Comparison of ENCODE assay signal across 8 cellular contexts in genomic region chr9:136943291-136944093, GRCh38. TPM values are rescaled to one million over a fixed set of nuclear protein-coding genes. Genes with fewer than 3 reads are reported as not detected.
A peak's percentile ranks its signal among the peaks of the same experiment; 100 is the strongest.
DNase-seq lines count a peak whose midpoint lies in the region; ATAC-seq and TF ChIP-seq lines count a peak whose summit lies in the region.

No MANE protein-coding gene starts in this region.

- peaks cover 11% of the 10 kb centered on the region for H3K36me3 Mint-ChIP-seq in activated CD4-positive, alpha-beta T cell treated with anti-CD3 and anti-CD28 coated beads, Interleukin-2, amount 10 ng/mL, durations not matched to agents 7 days and 5 days (ENCODE audit: low read depth)
- H3K36me3 Mint-ChIP-seq in osteocyte (ENCODE audit: unreplicated experiment) = peaks cover 12% of the 10 kb centered on the region

- peaks cover 11% of the 10 kb centered on the region for H3K4me1 Mint-ChIP-seq in activated CD4-positive, alpha-beta T cell treated with anti-CD3 and anti-CD28 coated beads, Interleukin-2, amount 10 ng/mL, durations not matched to agents 7 days and 5 days
- H3K4me1 Mint-ChIP-seq in osteocyte (ENCODE audit: unreplicated experiment) = peaks cover 6% of the 10 kb centered on the region

- H3K9me3 Mint-ChIP-seq in activated CD4-positive, alpha-beta T cell treated with anti-CD3 and anti-CD28 coated beads, Interleukin-2, amount 10 ng/mL, durations not matched to agents 7 days and 5 days = no peaks in the 10 kb centered on the region
- no peaks in the 10 kb centered on the region for H3K9me3 Mint-ChIP-seq in osteocyte (ENCODE audit: unreplicated experiment)

- TF ChIP-seq CTCF in fibroblast of lung (conservative IDR thresholded peaks at IDR 0.05 in 1 of 2, IDR thresholded peaks at IDR 0.05 in 1 of 2; ENCODE audit: low read depth in 1 of 2, low read length in 2 of 2) (no peak), osteocyte (IDR thresholded peaks at IDR 0.05) (no peak)

- peaks cover 43 to 52% (median 46%) of the 10 kb centered on the region in 11 experiments for H3K36me3 ChIP-seq in BLaER1 treated with 17β-estradiol and CSF1 and Interleukin-3, amounts not matched to agents 10 nM and 100 nM
- H3K36me3 ChIP-seq in fibroblast of lung (ENCODE audit: control insufficient read depth, insufficient read depth, low read length) = peaks cover 38% of the 10 kb centered on the region

- peak overlapping the region; percentile 84 for H3K27ac Mint-ChIP-seq in activated CD4-positive, alpha-beta T cell treated with anti-CD3 and anti-CD28 coated beads, Interleukin-2, amount 10 ng/mL, durations not matched to agents 7 days and 5 days
- peak overlapping the region; percentile 34 for H3K27ac Mint-ChIP-seq in osteocyte (ENCODE audit: unreplicated experiment)

- no peak for DNase-seq in activated CD4-positive, alpha-beta T cell treated with anti-CD3 and anti-CD28 coated beads, Interleukin-2, amount 10 ng/mL, durations not matched to agents 7 days and 5 days
- DNase-seq in fibroblast of lung (ENCODE audit: low read depth in 2 of 2) = peak; percentile 11 to 22
- peak; percentile 84 for DNase-seq in osteocyte (ENCODE audit: extremely low spot score, unreplicated experiment)
- no peak for DNase-seq in NCI-H187 (lab: John Stamatoyannopoulos, UW)
- DNase-seq in NCI-H1694 treated with DMSO at 0.1 percent for 48 hours (lab: John Stamatoyannopoulos, UW) = no peak

- peak overlapping the region; percentile 84 to 96 (median 93) for H3K27ac ChIP-seq in BLaER1 treated with 17β-estradiol and CSF1 and Interleukin-3, amounts not matched to agents 10 nM and 100 nM
- peak overlapping the region; percentile 85 for H3K27ac ChIP-seq in fibroblast of lung (ENCODE audit: insufficient read depth, low read length)

- CTCF ChIA-PET in activated CD4-positive, alpha-beta T cell treated with anti-CD3 and anti-CD28 coated beads, Interleukin-2, amount 10 ng/mL, durations not matched to agents 7 days and 5 days (lab: Charles Lee) = interaction anchor here (0.6 to 2.7 kb wide), 18 partner anchors 17 to 193 kb away, joined by 3 to 9 read pairs (median 3); partner anchors contain the start of gene AJM1

- H3K9ac ChIP-seq in BLaER1 treated with 17β-estradiol and CSF1 and Interleukin-3, amounts not matched to agents 10 nM and 100 nM = peak overlapping the region; percentile 92 to 98 (median 95)
- peak overlapping the region; percentile 80 for H3K9ac ChIP-seq in fibroblast of lung (ENCODE audit: insufficient read depth, low read length)

- H3K4me1 ChIP-seq in BLaER1 treated with 17β-estradiol and CSF1 and Interleukin-3, amounts not matched to agents 10 nM and 100 nM = peaks cover 20 to 77% (median 52%) of the 10 kb centered on the region in 10 experiments
- peaks cover 2% of the 10 kb centered on the region for H3K4me1 ChIP-seq in fibroblast of lung (ENCODE audit: control insufficient read depth, extremely low read depth, insufficient read depth, low read length)

- H3K4me3 ChIP-seq in BLaER1 treated with 17β-estradiol and CSF1 and Interleukin-3, amounts not matched to agents 10 nM and 100 nM = peak overlapping the region; percentile 83 to 100 (median 98)
- peak overlapping the region; percentile 61 to 90 (median 84) for H3K4me3 ChIP-seq in fibroblast of lung (replicated peaks in 1 of 4; ENCODE audit: control extremely low read depth in 1 of 4, insufficient read depth in 1 of 4, low read depth in 3 of 4, low read length in 4 of 4)

- ATAC-seq in GM19025 (IDR thresholded peaks at IDR 0.05; ENCODE audit: low read depth, unreplicated experiment) (peak; percentile 6), HG03439 (IDR thresholded peaks at IDR 0.05; ENCODE audit: unreplicated experiment) (peak; percentile 22)

- peak overlapping the region; percentile 77 for H3K4me3 Mint-ChIP-seq in activated CD4-positive, alpha-beta T cell treated with anti-CD3 and anti-CD28 coated beads, Interleukin-2, amount 10 ng/mL, durations not matched to agents 7 days and 5 days
- H3K4me3 Mint-ChIP-seq in osteocyte (ENCODE audit: unreplicated experiment) = peak overlapping the region; percentile 72

- POLR2A ChIA-PET in activated CD4-positive, alpha-beta T cell treated with anti-CD3 and anti-CD28 coated beads, Interleukin-2, amount 10 ng/mL, durations not matched to agents 7 days and 5 days (lab: Charles Lee) = no interaction called here

- H3K79me2 ChIP-seq in fibroblast of lung (ENCODE audit: control insufficient read depth, insufficient read depth, low read length) = peaks cover 23% of the 10 kb centered on the region

- H3K4me2 ChIP-seq in BLaER1 treated with 17β-estradiol and CSF1 and Interleukin-3, amounts not matched to agents 10 nM and 100 nM = peak overlapping the region; percentile 95 to 98 (median 97)
- H3K4me2 ChIP-seq in fibroblast of lung (ENCODE audit: extremely low read depth, insufficient read depth, low read length) = peak overlapping the region; percentile 88

- peaks cover 47 to 59% (median 53%) of the 10 kb centered on the region in 11 experiments; a peak in 21 of 22 replicates for H4K20me1 ChIP-seq in BLaER1 treated with 17β-estradiol and CSF1 and Interleukin-3, amounts not matched to agents 10 nM and 100 nM
- H4K20me1 ChIP-seq in fibroblast of lung (ENCODE audit: control insufficient read depth, extremely low read depth, insufficient read depth, low read length) = no peaks in the 10 kb centered on the region

- no peaks in the 10 kb centered on the region for H3K27me3 Mint-ChIP-seq in activated CD4-positive, alpha-beta T cell treated with anti-CD3 and anti-CD28 coated beads, Interleukin-2, amount 10 ng/mL, durations not matched to agents 7 days and 5 days
- no peaks in the 10 kb centered on the region for H3K27me3 Mint-ChIP-seq in osteocyte (ENCODE audit: unreplicated experiment)

- no peaks in the 10 kb centered on the region for H3K27me3 ChIP-seq in BLaER1 treated with 17β-estradiol and CSF1 and Interleukin-3, amounts not matched to agents 10 nM and 100 nM
- H3K27me3 ChIP-seq in fibroblast of lung (ENCODE audit: control insufficient read depth, insufficient read depth, low read length) = no peaks in the 10 kb centered on the region

- H2AFZ ChIP-seq in fibroblast of lung (ENCODE audit: low read length) = no peak overlapping the region

- H3K9me3 ChIP-seq in BLaER1 treated with 17β-estradiol and CSF1 and Interleukin-3, amounts not matched to agents 10 nM and 100 nM (replicated peaks in 1 of 11) = no peaks in the 10 kb centered on the region
- H3K9me3 ChIP-seq in fibroblast of lung (ENCODE audit: control insufficient read depth, insufficient read depth, low read depth, low read length) = no peaks in the 10 kb centered on the region

RNA-seq across cellular contexts. Expression of gene FBXW5, which starts 1.0 kb away (rescaled TPM):
- total RNA-seq in activated CD4-positive, alpha-beta T cell treated with anti-CD3 and anti-CD28 coated beads, Interleukin-2, amount 10 ng/mL, durations not matched to agents 7 days and 5 days = 100 to 1,000 TPM; 116 to 123 TPM
- total RNA-seq in fibroblast of lung = 136 and 166 TPM in 2 replicates
- 31.3 and 39.9 TPM in 2 replicates for polyA plus RNA-seq in fibroblast of lung
- polyA plus RNA-seq in fibroblast of lung (2012) = 56.6 and 83.9 TPM in 2 replicates
- polyA minus RNA-seq in fibroblast of lung (ENCODE audit: low replicate concordance) = 75.4 and 113 TPM in 2 replicates
- 84.4 and 93.0 TPM in 2 replicates for total RNA-seq in osteocyte

RNA-seq across cellular contexts. Expression of gene C8G, which starts 1.6 kb away (rescaled TPM):
- total RNA-seq in activated CD4-positive, alpha-beta T cell treated with anti-CD3 and anti-CD28 coated beads, Interleukin-2, amount 10 ng/mL, durations not matched to agents 7 days and 5 days = 1 to 10 TPM in 1 of 2 experiments, under 1 TPM in 1; 0.85 to 1.8 TPM
- total RNA-seq in fibroblast of lung (1.2 TPM in 1 of 2 replicates, not detected in the other), osteocyte (1.3 and 1.7 TPM in 2 replicates)
- polyA plus RNA-seq in fibroblast of lung = 0.40 TPM in 1 of 2 replicates, not detected in the other
- polyA plus RNA-seq in fibroblast of lung (2012) = 0.31 TPM in 1 of 2 replicates, not detected in the other
- polyA minus RNA-seq in fibroblast of lung (ENCODE audit: low replicate concordance) = not detected in 2 replicates

RNA-seq across cellular contexts. Expression of gene LCN12, which starts 8.6 kb away (rescaled TPM):
- total RNA-seq in activated CD4-positive, alpha-beta T cell treated with anti-CD3 and anti-CD28 coated beads, Interleukin-2, amount 10 ng/mL, durations not matched to agents 7 days and 5 days = 1 to 10 TPM; 3.1 to 3.5 TPM
- total RNA-seq in fibroblast of lung (0.17 TPM in 1 of 2 replicates, not detected in the other), osteocyte (0.57 and 1.4 TPM in 2 replicates)
- polyA plus RNA-seq in fibroblast of lung = 0.02 TPM in 1 of 2 replicates, not detected in the other
- polyA plus RNA-seq in fibroblast of lung (2012) = not detected in 2 replicates
- not detected in 2 replicates for polyA minus RNA-seq in fibroblast of lung (ENCODE audit: low replicate concordance)

RNA-seq across cellular contexts. Expression of gene PTGDS, which starts 33.8 kb away (rescaled TPM):
- total RNA-seq in activated CD4-positive, alpha-beta T cell treated with anti-CD3 and anti-CD28 coated beads, Interleukin-2, amount 10 ng/mL, durations not matched to agents 7 days and 5 days = 10 to 100 TPM; 22.1 to 24.0 TPM
- total RNA-seq in fibroblast of lung (89.9 and 90.3 TPM in 2 replicates), osteocyte (123 and 129 TPM in 2 replicates)
- 2.0 and 4.9 TPM in 2 replicates for polyA plus RNA-seq in fibroblast of lung
- polyA plus RNA-seq in fibroblast of lung (2012) = 9.8 and 13.0 TPM in 2 replicates
- polyA minus RNA-seq in fibroblast of lung (ENCODE audit: low replicate concordance) = 0.52 and 1.5 TPM in 2 replicates

RNA-seq across cellular contexts. Expression of gene LCNL1, which starts 39.3 kb away (rescaled TPM):
- total RNA-seq in activated CD4-positive, alpha-beta T cell treated with anti-CD3 and anti-CD28 coated beads, Interleukin-2, amount 10 ng/mL, durations not matched to agents 7 days and 5 days = under 1 TPM; 0.48 to 0.67 TPM
- total RNA-seq in fibroblast of lung (3.3 and 6.3 TPM in 2 replicates), osteocyte (3.0 and 3.4 TPM in 2 replicates)
- polyA plus RNA-seq in fibroblast of lung = 0.75 and 1.4 TPM in 2 replicates
- 0.28 and 0.51 TPM in 2 replicates for polyA plus RNA-seq in fibroblast of lung (2012)
- 3.3 TPM in 1 of 2 replicates, not detected in the other for polyA minus RNA-seq in fibroblast of lung (ENCODE audit: low replicate concordance)

Comparison
In these comparisons a context has a peak if more than half of its experiments do, and no peak if none do; other contexts are left out.
1. DNase-seq: peak in fibroblast of lung (2 of 2) and osteocyte (single experiment); none in activated CD4-positive, alpha-beta T cell treated with anti-CD3 and anti-CD28 coated beads, Interleukin-2, amount 10 ng/mL, durations not matched to agents 7 days and 5 days (single experiment), NCI-H187 (0 of 2) and NCI-H1694 treated with DMSO at 0.1 percent for 48 hours (single experiment).